ENCODE assay signal across 8 cellular contexts in the genomic region with DNA sequence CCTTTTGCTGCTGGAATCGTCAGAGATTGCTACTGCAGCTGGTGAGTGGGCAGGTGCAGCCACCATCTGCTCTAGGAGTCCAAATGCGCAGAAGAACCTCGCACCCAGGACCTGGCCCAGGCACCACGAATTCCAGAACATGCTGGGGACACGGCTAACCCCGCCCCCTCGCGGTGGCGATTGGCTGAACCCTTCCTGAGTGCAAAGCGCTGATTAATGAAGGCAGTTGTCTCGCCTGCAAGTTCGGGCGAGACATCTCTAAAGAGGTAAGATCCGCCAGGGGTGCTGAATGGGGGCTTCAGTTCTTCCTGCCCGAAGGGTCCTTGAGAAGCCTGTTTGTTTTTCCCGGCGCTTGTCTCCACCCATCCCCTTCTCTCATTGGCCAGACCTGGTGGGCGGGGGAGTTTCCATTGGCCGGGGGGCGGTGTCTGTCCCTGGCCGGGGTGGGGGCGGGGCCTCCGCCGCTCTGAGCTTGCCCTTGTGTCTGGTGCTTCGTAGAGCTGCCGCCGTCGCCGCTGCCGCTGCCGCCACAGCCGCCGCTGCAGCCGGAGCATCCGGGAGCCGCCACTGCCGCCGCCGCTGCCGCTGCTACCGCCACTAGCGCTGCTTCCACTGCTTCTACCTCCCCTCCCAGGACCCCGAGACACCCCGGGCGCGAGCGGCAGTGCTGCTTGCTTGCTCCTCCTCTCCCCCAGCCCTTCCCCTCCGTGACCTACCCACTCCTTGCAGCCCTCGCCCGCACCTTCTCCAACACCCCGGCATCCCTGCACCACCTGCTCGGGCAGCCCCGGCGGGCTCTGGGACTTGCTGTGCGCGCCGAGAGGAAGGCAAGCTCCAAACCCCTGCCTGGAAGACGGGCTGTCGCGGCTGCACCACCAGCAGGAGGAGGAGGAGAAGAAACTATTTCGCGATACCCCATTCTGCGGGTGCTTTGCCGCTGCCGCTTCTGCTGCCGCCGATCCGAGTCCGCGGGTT. TPM values are rescaled to one million over a fixed set of nuclear protein-coding genes. Genes with fewer than 3 reads are reported as not detected.
DNase-seq lines count a peak whose midpoint lies in the region; ATAC-seq, FAIRE-seq and TF ChIP-seq lines count a peak whose summit lies in the region.

A gene (plus strand): TSS at position 495 of the 975 bp plus-strand sequence.

- H3K9ac ChIP-seq in iPS-18a (ENCODE audit: low read length): peak within 1 kb of the TSS; percentile 69

- H3K36me3 ChIP-seq in bronchial epithelial cell (ENCODE audit: control insufficient read depth, insufficient read depth, low read length): no peaks in the 10 kb centered on the region
- H3K36me3 ChIP-seq in iPS-18a (ENCODE audit: control insufficient read depth, low read depth, low read length): no peaks in the 10 kb centered on the region

- ATAC-seq in HG02840 (IDR thresholded peaks at IDR 0.05; ENCODE audit: low FRiP score, unreplicated experiment): peak; percentile 91

- in situ Hi-C loops in GM13977 (cut with MboI; ENCODE audit: low pct_unique_long_range_greater_than_20kb, low sequenced_read_pairs, unreplicated experiment): no loop called here

- peaks cover 23% of the 10 kb centered on the region for H3K4me1 ChIP-seq in iPS-18a (ENCODE audit: control insufficient read depth, low read depth, low read length)

- H3K27ac ChIP-seq in iPS-18a (ENCODE audit: low read length): no peak within 1 kb of the TSS

- peak; percentile 26 for TF ChIP-seq CTCF in GM13977 (IDR thresholded peaks at IDR 0.05; ENCODE audit: extremely low read depth, insufficient read depth, missing control alignments)
- no peak for TF ChIP-seq CTCF in WI38 (IDR thresholded peaks at IDR 0.05; ENCODE audit: low read depth, low read length)
- TF ChIP-seq CTCF in bronchial epithelial cell (IDR thresholded peaks at IDR 0.05; ENCODE audit: insufficient read depth, low read length, severe bottlenecking): peak; percentile 26

- peak; percentile 96 for DNase-seq in GM13977 (ENCODE audit: low spot score)
- DNase-seq in NCI-H1694 treated with DMSO at 0.1 percent for 48 hours (lab: John Stamatoyannopoulos, UW): peak; percentile 43
- DNase-seq in bronchial epithelial cell (ENCODE audit: low read depth): peak; percentile 65
- DNase-seq in skeletal muscle cell (ENCODE audit: low read depth): peak; percentile 36
- DNase-seq in NK-92 treated with Interleukin-12 subunit alpha and Interleukin-12 subunit beta, amount 100 ng/mL, for 24 hours (lab: John Stamatoyannopoulos, UW): no peak

- H3K27me3 ChIP-seq in bronchial epithelial cell (ENCODE audit: control insufficient read depth, insufficient read depth, low read length) (peaks cover 18% of the 10 kb centered on the region), iPS-18a (ENCODE audit: control insufficient read depth, insufficient read depth, low read length) (peaks cover 13% of the 10 kb centered on the region)

- no peak for FAIRE-seq in bronchial epithelial cell (lab: Jason Lieb, UNC)

- H3K4me3 ChIP-seq in WI38 (ENCODE audit: low read depth, low read length) (peak within 1 kb of the TSS; percentile 23; the same call in 1 of the 2 replicates), bronchial epithelial cell (ENCODE audit: low read depth, low read length) (peak within 1 kb of the TSS; percentile 56), iPS-18a (ENCODE audit: low read length) (peak within 1 kb of the TSS; percentile 82), skeletal muscle cell (ENCODE audit: low read depth, low read length) (peak within 1 kb of the TSS; percentile 60)

- no peaks in the 10 kb centered on the region for H3K9me3 ChIP-seq in iPS-18a (ENCODE audit: control insufficient read depth, low read depth, low read length)

RNA-seq across cellular contexts. Expression of the gene that starts here (rescaled TPM):
- total RNA-seq in bronchial epithelial cell: under 0.01 and 0.26 TPM in 2 replicates

Comparison
In these comparisons a context has a peak if more than half of its experiments do, and no peak if none do; other contexts are left out.
1. Peak in DNase-seq and H3K4me3 ChIP-seq in bronchial epithelial cell; RNA of the gene not detected or under 1 TPM.
2. H3K4me3 ChIP-seq: peak in every context shown above with its lines; median percentile 82 in iPS-18a; 60 in skeletal muscle cell; 56 in bronchial epithelial cell; 23 in WI38.